ENCODE assay signal across 28 cellular contexts in the genomic region with DNA sequence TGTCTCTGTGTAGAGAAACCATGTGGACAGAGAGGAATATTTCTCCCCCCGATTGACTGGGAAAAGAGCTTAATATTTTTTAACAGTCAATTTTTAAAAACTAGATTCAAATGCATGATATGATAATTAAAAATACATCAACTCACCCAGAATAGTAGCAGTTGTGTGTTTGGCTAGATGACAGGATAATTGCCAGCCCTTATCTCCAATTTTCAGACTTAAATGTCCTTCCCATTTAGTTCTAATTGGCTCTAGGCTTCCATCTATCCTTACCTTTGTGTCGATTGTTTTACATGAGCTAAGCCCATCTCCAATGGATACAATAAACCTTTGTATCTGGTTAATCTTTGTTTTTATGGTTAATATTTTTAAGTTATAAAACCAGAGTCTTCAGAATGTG.
"Had no signal": no experiment of that assay in that cellular context is flagged by ENCODE, and none has a peak within 500 bp of the region (broad histone marks: within the 10 kb centered on the region; RNA-seq: fewer than 3 reads in every experiment).

No MANE protein-coding gene starts in this region.

- H3K27ac ChIP-seq: adrenal gland, body of pancreas, breast epithelium, PC-9, RWPE1 had no signal

- H3K36me3 ChIP-seq: adrenal gland, breast epithelium had no signal

- H3K9me3 ChIP-seq: adrenal gland, body of pancreas, breast epithelium had no signal

- H3K4me3 Mint-ChIP-seq: activated B cell treated with CpG ODN at 0.5 μM for 24 hours; activated CD4-positive, alpha-beta memory T cell treated with anti-CD3 and anti-CD28 coated beads for 36 hours; activated naive CD4-positive, alpha-beta T cell treated with anti-CD3 and anti-CD28 coated beads for 36 hours; activated T-cell treated with anti-CD3 and anti-CD28 coated beads, Interleukin-2, amount 50 U/mL, for 4 hours; activated T-helper 1 cell treated with anti-CD3 and anti-CD28 coated beads, Interleukin-12 subunit alpha, Interleukin-12 subunit beta, Interleukin-2, Interleukin-4 antibody, amounts not matched to agents 30 ng/mL and 10 ng/mL and 1 ng/mL, durations not matched to agents 14 hours and 24 hours and 36 hours had no signal

- H3K27me3 Mint-ChIP-seq: activated B cell treated with CpG ODN at 0.5 μM for 24 hours; activated CD4-positive, alpha-beta memory T cell treated with anti-CD3 and anti-CD28 coated beads for 36 hours had no signal

- H3K36me3 Mint-ChIP-seq: activated CD4-positive, alpha-beta memory T cell treated with anti-CD3 and anti-CD28 coated beads for 36 hours; activated naive CD4-positive, alpha-beta T cell treated with anti-CD3 and anti-CD28 coated beads, Interleukin-2, amount 50 U/mL, for 72 hours had no signal

- H3K4me1 ChIP-seq: adrenal gland, body of pancreas had no signal

- DNase-seq: activated B cell treated with CpG ODN at 0.5 μM for 24 hours; activated CD4-positive, alpha-beta memory T cell treated with anti-CD3 and anti-CD28 coated beads for 36 hours; activated CD4-positive, alpha-beta T cell treated with anti-CD3 and anti-CD28 coated beads for 4 hours; activated CD4-positive, alpha-beta T cell treated with anti-CD3 and anti-CD28 coated beads, Interleukin-2, amount 50 U/mL, for 1 hour; activated CD4-positive, CD25-positive, alpha-beta regulatory T cell treated with anti-CD3 and anti-CD28 coated beads, Interleukin-2, amount 50 U/mL, for 72 hours; activated CD8-positive, alpha-beta memory T cell treated with anti-CD3 and anti-CD28 coated beads, Interleukin-2, amount 50 U/mL, for 4 hours; activated gamma-delta T cell treated with Interleukin-2 at 50 U/mL for 16 hours; activated naive CD4-positive, alpha-beta T cell treated with anti-CD3 and anti-CD28 coated beads for 36 hours; activated T-cell treated with anti-CD3 and anti-CD28 coated beads for 4 hours; activated T-cell treated with anti-CD3 and anti-CD28 coated beads, Interleukin-2, amount 50 U/mL, for 4 hours; adrenal gland; body of pancreas; NCI-H1417 treated with DMSO at 0.1 percent for 48 hours; NCI-H187 treated with DMSO at 0.1 percent for 48 hours; NCI-H2081; NCI-H2171 treated with DMSO at 0.1 percent for 48 hours; NCI-H2227 treated with DMSO at 0.1 percent for 48 hours; NCI-H446; NCI-H510A treated with DMSO at 0.1 percent for 48 hours; NCI-H526 treated with DMSO at 0.1 percent for 48 hours; PC-9; SIG-M5; T1000 had no signal

- H3K27ac Mint-ChIP-seq: activated B cell treated with CpG ODN at 0.5 μM for 24 hours; activated CD4-positive, alpha-beta memory T cell treated with anti-CD3 and anti-CD28 coated beads for 36 hours; activated naive CD4-positive, alpha-beta T cell treated with anti-CD3 and anti-CD28 coated beads for 36 hours; activated naive CD4-positive, alpha-beta T cell treated with anti-CD3 and anti-CD28 coated beads, Interleukin-2, amount 50 U/mL, for 72 hours; activated T-helper 1 cell treated with anti-CD3 and anti-CD28 coated beads, Interleukin-12 subunit alpha, Interleukin-12 subunit beta, Interleukin-2, Interleukin-4 antibody, amounts not matched to agents 30 ng/mL and 10 ng/mL and 1 ng/mL, durations not matched to agents 14 hours and 24 hours and 36 hours had no signal

- H3K4me3 ChIP-seq: adrenal gland, body of pancreas, breast epithelium, K562, PC-9 had no signal

- H3K9me3 Mint-ChIP-seq: activated naive CD4-positive, alpha-beta T cell treated with anti-CD3 and anti-CD28 coated beads for 36 hours; activated T-cell treated with anti-CD3 and anti-CD28 coated beads, Interleukin-2, amount 50 U/mL, for 4 hours had no signal

- H3K27me3 ChIP-seq: adrenal gland, body of pancreas, breast epithelium had no signal
